In the genomic region with DNA sequence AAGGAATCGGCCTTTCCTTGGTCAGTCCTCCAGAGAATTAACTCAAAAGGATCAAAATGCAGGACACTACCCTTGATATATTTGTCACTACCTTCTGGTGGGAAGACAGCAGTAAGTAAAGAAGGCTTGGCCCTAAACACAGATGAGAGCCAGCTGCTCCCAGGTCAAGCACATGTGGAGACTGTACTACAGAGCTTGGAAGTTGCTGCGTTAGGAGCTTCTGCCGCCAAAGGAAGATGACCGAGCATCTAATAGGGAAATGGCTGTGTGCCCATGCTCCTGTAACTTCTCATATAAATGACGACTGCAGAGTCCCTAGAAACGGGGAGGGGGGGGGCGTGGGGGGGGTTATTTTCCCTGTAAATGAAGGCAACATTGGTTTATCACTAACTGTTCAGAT, we compare ENCODE assay signal across 17 cellular contexts.
"Had no signal": no experiment of that assay in that cellular context is flagged by ENCODE, and none has a peak within 500 bp of the region (broad histone marks: within the 10 kb centered on the region; RNA-seq: fewer than 3 reads in every experiment).

No MANE protein-coding gene starts in this region.

- H3K27me3 ChIP-seq: ascending aorta, cardiac muscle cell, colonic mucosa, thyroid gland had no signal

- H3K27me3 Mint-ChIP-seq: activated CD8-positive, alpha-beta T cell treated with anti-CD3 and anti-CD28 coated beads for 36 hours; activated naive CD8-positive, alpha-beta T cell treated with anti-CD3 and anti-CD28 coated beads, Interleukin-2, amount 50 U/mL, for 24 hours; memory B cell; stimulated activated naive CD8-positive, alpha-beta T cell treated with anti-CD3 and anti-CD28 coated beads, Interleukin-15, amount 100 ng/mL, for 72 hours had no signal

- DNase-seq: activated CD4-positive, alpha-beta T cell treated with anti-CD3 and anti-CD28 coated beads for 4 hours; activated CD8-positive, alpha-beta memory T cell treated with anti-CD3 and anti-CD28 coated beads, Interleukin-2, amount 50 U/mL, for 48 hours; activated CD8-positive, alpha-beta T cell treated with anti-CD3 and anti-CD28 coated beads for 36 hours; activated naive CD8-positive, alpha-beta T cell treated with anti-CD3 and anti-CD28 coated beads, Interleukin-2, amount 50 U/mL, for 24 hours; colonic mucosa; effector CD4-positive, alpha-beta T cell; immature natural killer cell; psoas muscle; stimulated activated CD4-positive, alpha-beta T cell treated with anti-CD3 and anti-CD28 coated beads, Interleukin-15, amount 100 ng/mL, for 24 hours; stimulated activated CD4-positive, alpha-beta T cell treated with anti-CD3 and anti-CD28 coated beads, Interleukin-4, amount 100 ng/mL, for 24 hours; stimulated activated naive CD8-positive, alpha-beta T cell treated with anti-CD3 and anti-CD28 coated beads, Interleukin-15, amount 100 ng/mL, for 72 hours; T-helper 1 cell; thyroid gland; WERI-Rb-1 had no signal

- H3K4me3 ChIP-seq: ascending aorta, cardiac muscle cell, colonic mucosa, psoas muscle, thyroid gland had no signal

- H3K36me3 ChIP-seq: colonic mucosa, thyroid gland had no signal

- H3K27ac Mint-ChIP-seq: activated CD8-positive, alpha-beta T cell treated with anti-CD3 and anti-CD28 coated beads for 36 hours; activated naive CD8-positive, alpha-beta T cell treated with anti-CD3 and anti-CD28 coated beads, Interleukin-2, amount 50 U/mL, for 24 hours; memory B cell; stimulated activated naive CD8-positive, alpha-beta T cell treated with anti-CD3 and anti-CD28 coated beads, Interleukin-15, amount 100 ng/mL, for 72 hours had no signal

- H3K9me3 Mint-ChIP-seq: activated CD8-positive, alpha-beta T cell treated with anti-CD3 and anti-CD28 coated beads for 36 hours; activated naive CD8-positive, alpha-beta T cell treated with anti-CD3 and anti-CD28 coated beads, Interleukin-2, amount 50 U/mL, for 24 hours; immature natural killer cell; memory B cell; stimulated activated naive CD8-positive, alpha-beta T cell treated with anti-CD3 and anti-CD28 coated beads, Interleukin-15, amount 100 ng/mL, for 72 hours had no signal

- H3K4me1 ChIP-seq: ascending aorta, colonic mucosa, psoas muscle had no signal

- H3K4me3 Mint-ChIP-seq: activated CD8-positive, alpha-beta T cell treated with anti-CD3 and anti-CD28 coated beads for 36 hours; activated naive CD8-positive, alpha-beta T cell treated with anti-CD3 and anti-CD28 coated beads, Interleukin-2, amount 50 U/mL, for 24 hours; immature natural killer cell; memory B cell; stimulated activated naive CD8-positive, alpha-beta T cell treated with anti-CD3 and anti-CD28 coated beads, Interleukin-15, amount 100 ng/mL, for 72 hours had no signal

- H3K27ac ChIP-seq: ascending aorta, colonic mucosa, psoas muscle, WERI-Rb-1 had no signal

- H3K9me3 ChIP-seq: ascending aorta, colonic mucosa, psoas muscle, thyroid gland had no signal

- H3K36me3 Mint-ChIP-seq: memory B cell had no signal

- H3K4me1 Mint-ChIP-seq: memory B cell had no signal

- ATAC-seq: activated CD8-positive, alpha-beta T cell treated with anti-CD3 and anti-CD28 coated beads for 36 hours; activated naive CD8-positive, alpha-beta T cell treated with anti-CD3 and anti-CD28 coated beads, Interleukin-2, amount 50 U/mL, for 24 hours; stimulated activated naive CD8-positive, alpha-beta T cell treated with anti-CD3 and anti-CD28 coated beads, Interleukin-15, amount 100 ng/mL, for 72 hours had no signal
